In genomic region chr7:193538-194256, GRCh38 we compare ENCODE assay signal across 8 cellular contexts. TPM values are rescaled to one million over a fixed set of nuclear protein-coding genes. Genes with fewer than 3 reads are reported as not detected.
DNase-seq lines count a peak whose midpoint lies in the region; ATAC-seq and TF ChIP-seq lines count a peak whose summit lies in the region.

No MANE protein-coding gene starts in this region.

- peak overlapping the region; percentile 54 for H2AFZ ChIP-seq in neural cell (ENCODE audit: low read depth, low read length)

- peaks cover 48% of the 10 kb centered on the region for H3K4me1 ChIP-seq in HUES6 (ENCODE audit: control insufficient read depth, insufficient read depth, low read length)

- peaks cover 49% of the 10 kb centered on the region for H3K79me2 ChIP-seq in neural cell (replicated peaks; ENCODE audit: insufficient read depth, low read length)

- peaks cover 35% of the 10 kb centered on the region for H3K36me3 ChIP-seq in HUES6 (ENCODE audit: control insufficient read depth, insufficient read depth, low read length)
- H3K36me3 ChIP-seq in neural cell (ENCODE audit: insufficient read depth, low read length) = no peaks in the 10 kb centered on the region

- no peaks in the 10 kb centered on the region for H4K20me1 ChIP-seq in neural cell (ENCODE audit: insufficient read depth)

- peak overlapping the region; percentile 85 for H3K4me2 ChIP-seq in neural cell (ENCODE audit: low read length)

- H3K4me3 ChIP-seq in AG10803 (ENCODE audit: low read length) (peak overlapping the region; percentile 83), HUES6 (ENCODE audit: low read depth, low read length) (peak overlapping the region; percentile 70), epithelial cell of proximal tubule (ENCODE audit: low read depth, low read length) (peak overlapping the region; percentile 94), neural cell (ENCODE audit: low read length) (peak overlapping the region; percentile 79)

- H3K9me3 ChIP-seq in HUES6 (ENCODE audit: control insufficient read depth, insufficient read depth, low read depth, low read length) = no peaks in the 10 kb centered on the region
- H3K9me3 ChIP-seq in neural cell (ENCODE audit: low read length) = no peaks in the 10 kb centered on the region

- DNase-seq in AG10803 (ENCODE audit: low read depth) (no peak), epithelial cell of proximal tubule (ENCODE audit: low read depth) (no peak), NCI-H128 (lab: John Stamatoyannopoulos, UW; ENCODE audit: unreplicated experiment) (no peak), NCI-H1436 (lab: John Stamatoyannopoulos, UW) (no peak), MV-4-11 (lab: John Stamatoyannopoulos, UW) (no peak)

- H3K27ac ChIP-seq in HUES6 (ENCODE audit: low read depth, low read length) (no peak overlapping the region), neural cell (ENCODE audit: low read length) (peak overlapping the region; percentile 73)

- no peak for ATAC-seq in GM19035 (IDR thresholded peaks at IDR 0.05; ENCODE audit: unreplicated experiment)

- no peak for TF ChIP-seq EP300 in neural cell (conservative IDR thresholded peaks at IDR 0.05; ENCODE audit: poor library complexity, severe bottlenecking)

- TF ChIP-seq CTCF in AG10803 (conservative IDR thresholded peaks at IDR 0.05; ENCODE audit: low read length) (no peak), epithelial cell of proximal tubule (conservative IDR thresholded peaks at IDR 0.05; ENCODE audit: low read depth, low read length) (no peak), neural cell (IDR thresholded peaks at IDR 0.05; ENCODE audit: poor library complexity, severe bottlenecking) (no peak)

- no peaks in the 10 kb centered on the region for H3F3A ChIP-seq in neural cell (ENCODE audit: insufficient read depth, low read length, poor library complexity, severe bottlenecking)

- no peaks in the 10 kb centered on the region for H3K9me2 ChIP-seq in neural cell (ENCODE audit: insufficient read depth, low read length)

- peaks cover 12% of the 10 kb centered on the region; the same call in 1 of the 2 replicates for H3K27me3 ChIP-seq in HUES6 (ENCODE audit: control insufficient read depth, insufficient read depth, low read length)
- no peaks in the 10 kb centered on the region for H3K27me3 ChIP-seq in neural cell (ENCODE audit: insufficient read depth, low read depth, low read length)

- H3K9ac ChIP-seq in HUES6 (ENCODE audit: low read length) = peak overlapping the region; percentile 46
- peak overlapping the region; percentile 93 for H3K9ac ChIP-seq in neural cell (ENCODE audit: low read length)

- peak; percentile 15 for TF ChIP-seq RAD21 in neural cell (conservative IDR thresholded peaks at IDR 0.05)

TF ChIP-seq in neural cell, 6 proteins besides CTCF, POLR2A, EP300 and RAD21:
- TF ChIP-seq POLR2AphosphoS5 (IDR thresholded peaks at IDR 0.05) = peak; percentile 35
- peak; percentile 29 for TF ChIP-seq TAF1 (IDR thresholded peaks at IDR 0.05; ENCODE audit: low read depth)
- no peak for TF ChIP-seq SMC3 (conservative IDR thresholded peaks at IDR 0.05; ENCODE audit: poor library complexity)

RNA-seq across cellular contexts. Expression of gene FAM20C, which starts 1.3 kb away (rescaled TPM):
- 84.2 and 85.0 TPM in 2 replicates for total RNA-seq in epithelial cell of proximal tubule
- 22.7 and 29.7 TPM in 2 replicates for polyA plus RNA-seq in neural cell
- polyA minus RNA-seq in neural cell = 37.9 and 40.4 TPM in 2 replicates
